Comparison of ENCODE assay signal across 8 cellular contexts in genomic region chr12:64452559-64453329, GRCh38. TPM values are rescaled to one million over a fixed set of nuclear protein-coding genes. Genes with fewer than 3 reads are reported as not detected.
DNase-seq lines count a peak whose midpoint lies in the region; ATAC-seq and TF ChIP-seq lines count a peak whose summit lies in the region.

No MANE protein-coding gene starts in this region.

- H3K4me3 ChIP-seq in mesodermal cell (ENCODE audit: extremely low read depth, insufficient read depth, low read length, poor library complexity, severe bottlenecking) (peak overlapping the region; percentile 94), upper lobe of right lung (peak overlapping the region; percentile 93)

- peak overlapping the region; percentile 89 for H3K4me3 Mint-ChIP-seq in activated CD4-positive, alpha-beta T cell treated with anti-CD3 and anti-CD28 coated beads for 36 hours
- H3K4me3 Mint-ChIP-seq in IgD-negative memory B cell = peak overlapping the region; percentile 95 to 98 (median 96)
- H3K4me3 Mint-ChIP-seq in endothelial cell (ENCODE audit: unreplicated experiment) = peak overlapping the region; percentile 94

- peak overlapping the region; percentile 98 for H3K27ac Mint-ChIP-seq in activated CD4-positive, alpha-beta T cell treated with anti-CD3 and anti-CD28 coated beads for 36 hours
- peak overlapping the region; percentile 93 to 97 (median 95) for H3K27ac Mint-ChIP-seq in IgD-negative memory B cell
- H3K27ac Mint-ChIP-seq in endothelial cell (ENCODE audit: unreplicated experiment) = peak overlapping the region; percentile 97

- DNase-seq in activated CD4-positive, alpha-beta T cell treated with anti-CD3 and anti-CD28 coated beads for 36 hours = no peak
- no peak for DNase-seq in activated CD4-positive, alpha-beta T cell treated with anti-CD3 and anti-CD28 coated beads, Interleukin-2, amount 50 U/mL, for 48 hours
- DNase-seq in SW 1271 (lab: John Stamatoyannopoulos, UW) (peak; percentile 29 to 78), endothelial cell (ENCODE audit: low spot score) (no peak), upper lobe of right lung (no peak)

- TF ChIP-seq CTCF in endothelial cell (IDR thresholded peaks at IDR 0.05; ENCODE audit: unreplicated experiment) (no peak), upper lobe of right lung (IDR thresholded peaks at IDR 0.05) (no peak)

- H3K9me3 Mint-ChIP-seq in activated CD4-positive, alpha-beta T cell treated with anti-CD3 and anti-CD28 coated beads for 36 hours (ENCODE audit: low read depth) = no peaks in the 10 kb centered on the region
- H3K9me3 Mint-ChIP-seq in IgD-negative memory B cell (no peaks in the 10 kb centered on the region), endothelial cell (ENCODE audit: unreplicated experiment) (no peaks in the 10 kb centered on the region)

- intact Hi-C loops in activated CD4-positive, alpha-beta T cell treated with anti-CD3 and anti-CD28 coated beads for 36 hours (cut with DNase I, micrococcal nuclease) = loop anchor here (1.0 to 5.0 kb wide), 7 partner anchors 48 to 670 kb away; partner anchors contain the start of genes XPOT (in 2 of the 2) and KICS2 (in 1 of the 2)
- intact Hi-C loops in upper lobe of right lung (cut with DNase I) = no loop called here

- POLR2A ChIA-PET in activated CD4-positive, alpha-beta T cell treated with anti-CD3 and anti-CD28 coated beads for 36 hours (lab: Charles Lee) = no interaction called here

- 8 to 12% methylated on average over 4 to 6 of the region's 16 CpGs for WGBS in mesodermal cell (ENCODE audit: insufficient coverage in 2 of 2), 2 experiments

- H3K4me1 Mint-ChIP-seq in activated CD4-positive, alpha-beta T cell treated with anti-CD3 and anti-CD28 coated beads for 36 hours = peaks cover 48% of the 10 kb centered on the region
- H3K4me1 Mint-ChIP-seq in IgD-negative memory B cell = peaks cover 29 to 54% (median 40%) of the 10 kb centered on the region in 3 donors
- H3K4me1 Mint-ChIP-seq in endothelial cell (ENCODE audit: unreplicated experiment) = peaks cover 27% of the 10 kb centered on the region

- no peaks in the 10 kb centered on the region for H3K27me3 Mint-ChIP-seq in activated CD4-positive, alpha-beta T cell treated with anti-CD3 and anti-CD28 coated beads for 36 hours
- no peaks in the 10 kb centered on the region for H3K27me3 Mint-ChIP-seq in IgD-negative memory B cell
- peaks cover 6% of the 10 kb centered on the region for H3K27me3 Mint-ChIP-seq in endothelial cell (ENCODE audit: unreplicated experiment)

- peak overlapping the region; percentile 86 for H3K27ac ChIP-seq in mesodermal cell (ENCODE audit: low read depth, low read length, severe bottlenecking)
- H3K27ac ChIP-seq in upper lobe of right lung = peak overlapping the region; percentile 96

- H3K36me3 ChIP-seq in mesodermal cell (ENCODE audit: control insufficient read depth, insufficient read depth, low read length) (peaks cover 35% of the 10 kb centered on the region), upper lobe of right lung (peaks cover 26% of the 10 kb centered on the region)

- ATAC-seq in activated CD4-positive, alpha-beta T cell treated with anti-CD3 and anti-CD28 coated beads for 36 hours = peak; percentile 22
- peak; percentile 58 for ATAC-seq in upper lobe of right lung
- ATAC-seq in GM19351 (IDR thresholded peaks at IDR 0.05; ENCODE audit: unreplicated experiment) = no peak

- H3K27me3 ChIP-seq in upper lobe of right lung = no peaks in the 10 kb centered on the region

- H3K36me3 Mint-ChIP-seq in activated CD4-positive, alpha-beta T cell treated with anti-CD3 and anti-CD28 coated beads for 36 hours (ENCODE audit: low read depth) = peaks cover 28% of the 10 kb centered on the region
- peaks cover 1% of the 10 kb centered on the region for H3K36me3 Mint-ChIP-seq in IgD-negative memory B cell
- peaks cover 2% of the 10 kb centered on the region for H3K36me3 Mint-ChIP-seq in endothelial cell (ENCODE audit: low read depth, unreplicated experiment)

- H3K9me3 ChIP-seq in mesodermal cell (ENCODE audit: control insufficient read depth, low read length) = no peaks in the 10 kb centered on the region
- no peaks in the 10 kb centered on the region for H3K9me3 ChIP-seq in upper lobe of right lung

- peaks cover 18% of the 10 kb centered on the region for H3K4me1 ChIP-seq in mesodermal cell (ENCODE audit: control insufficient read depth, insufficient read depth, low read length, poor library complexity, severe bottlenecking)
- peaks cover 25% of the 10 kb centered on the region for H3K4me1 ChIP-seq in upper lobe of right lung

- CTCF ChIA-PET in activated CD4-positive, alpha-beta T cell treated with anti-CD3 and anti-CD28 coated beads for 36 hours (lab: Charles Lee) = no interaction called here

RNA-seq across cellular contexts. Expression of gene TBK1, which starts 0.8 kb away (rescaled TPM):
- total RNA-seq in activated CD4-positive, alpha-beta T cell treated with anti-CD3 and anti-CD28 coated beads for 36 hours = 10 to 100 TPM; 14.0 to 15.4 TPM
- polyA plus RNA-seq in IgD-negative memory B cell = 18.5 TPM
- total RNA-seq in endothelial cell (ENCODE audit: unreplicated experiment) (20.6 TPM), upper lobe of right lung (28.2 TPM)
- polyA plus RNA-seq in mesodermal cell (2013, experiment 1 of 2) = 19.9 TPM
- polyA plus RNA-seq in mesodermal cell (2013, experiment 2 of 2) = 24.9 TPM

RNA-seq across cellular contexts. Expression of gene XPOT, which starts 48.6 kb away (rescaled TPM):
- total RNA-seq in activated CD4-positive, alpha-beta T cell treated with anti-CD3 and anti-CD28 coated beads for 36 hours = 100 to 1,000 TPM; 179 to 187 TPM
- polyA plus RNA-seq in IgD-negative memory B cell = 21.3 TPM
- total RNA-seq in endothelial cell (ENCODE audit: unreplicated experiment) = 46.5 TPM
- polyA plus RNA-seq in mesodermal cell (2013, experiment 1 of 2) = 67.9 TPM
- 77.1 TPM for polyA plus RNA-seq in mesodermal cell (2013, experiment 2 of 2)
- 65.8 TPM for total RNA-seq in upper lobe of right lung

Comparison
In these comparisons a context has a peak if more than half of its experiments do, and no peak if none do; other contexts are left out.
1. DNase-seq: peak in SW 1271 (2 of 2); none in activated CD4-positive, alpha-beta T cell treated with anti-CD3 and anti-CD28 coated beads for 36 hours (single experiment), activated CD4-positive, alpha-beta T cell treated with anti-CD3 and anti-CD28 coated beads, Interleukin-2, amount 50 U/mL, for 48 hours (0 of 2), endothelial cell (single experiment) and upper lobe of right lung (single experiment).
2. Peak in every context shown above with its lines, with median percentiles within 50 percentile points of each other: H3K27ac Mint-ChIP-seq and H3K4me3 Mint-ChIP-seq.